14 cellular contexts compared by ENCODE assay signal in genomic region chr17:49971848-49972485, GRCh38. TPM values are rescaled to one million over a fixed set of nuclear protein-coding genes. Genes with fewer than 3 reads are reported as not detected.
DNase-seq lines count a peak whose midpoint lies in the region; ATAC-seq, FAIRE-seq and TF ChIP-seq lines count a peak whose summit lies in the region.
"Had no signal": no experiment of that assay in that cellular context is flagged by ENCODE, and none has a peak within 500 bp of the region (broad histone marks: within the 10 kb centered on the region; RNA-seq: fewer than 3 reads in every experiment).

No MANE protein-coding gene starts in this region.

- no peak overlapping the region for H2BK15ac ChIP-seq in mesendoderm (replicated peaks; ENCODE audit: low read depth)

- peaks cover 4% of the 10 kb centered on the region; the same call in 1 of the 2 replicates for H4K20me1 ChIP-seq in HepG2 (ENCODE audit: insufficient read depth, low read length)

- no peak overlapping the region for H4K5ac ChIP-seq in mesendoderm (ENCODE audit: low read length)

- WGBS in HepG2 (ENCODE audit: low lambda C conversion rate), result 6% methylated on average over 21 of the region's 55 CpGs
- 5% methylated on average over 8 of the region's 55 CpGs for WGBS in right lobe of liver (ENCODE audit: insufficient coverage, low coverage, low lambda C conversion rate, missing lambda C conversion rate)
- no CpG with 5 or more reads among the region's 55 CpGs for WGBS in mesendoderm (ENCODE audit: extremely low coverage, insufficient coverage, low lambda C conversion rate)

- H2BK120ac ChIP-seq in mesendoderm (ENCODE audit: low read depth, low read length), result no peak overlapping the region

- no peak overlapping the region for H3K27ac Mint-ChIP-seq in activated T-helper 17 cell treated with anti-CD3 and anti-CD28 coated beads, Interleukin-2, amount 50 U/mL, for 72 hours
- no peak overlapping the region for H3K27ac Mint-ChIP-seq in type B pancreatic cell

- FAIRE-seq in HepG2 (lab: Jason Lieb, UNC), result no peak

- H3K36me3 ChIP-seq in HepG2 (replicated peaks in 1 of 2; ENCODE audit: control insufficient read depth in 1 of 2, insufficient read depth in 2 of 2, low read length in 2 of 2) (no peaks in the 10 kb centered on the region), right lobe of liver (no peaks in the 10 kb centered on the region), mesendoderm (ENCODE audit: control insufficient read depth, insufficient read depth, low read length) (no peaks in the 10 kb centered on the region)
- H3K36me3 ChIP-seq: Peyer's patch had no signal

- TF ChIP-seq EP300 in HepG2 (IDR thresholded peaks at IDR 0.05; ENCODE audit: low read depth in 2 of 2, low read length in 2 of 2) (no peak), HepG2 (CRISPR knock-in tag; IDR thresholded peaks at IDR 0.05; ENCODE audit: borderline replicate concordance) (no peak)

- H2BK5ac ChIP-seq in mesendoderm (ENCODE audit: low read length), result no peak overlapping the region

- POLR2A ChIA-PET in HepG2 (lab: Yijun Ruan, JAX), result no interaction called here

- intact Hi-C loops in HepG2 (cut with micrococcal nuclease; ENCODE audit: unreplicated experiment) (no loop called here), right lobe of liver (cut with DNase I) (no loop called here)

- peak overlapping the region; percentile 60 for H3K56ac ChIP-seq in mesendoderm (ENCODE audit: low read length)

- no peak overlapping the region for H2AFZ ChIP-seq in HepG2 (ENCODE audit: low read length)

- H3K79me2 ChIP-seq in HepG2 (ENCODE audit: insufficient read depth, low read length) (no peaks in the 10 kb centered on the region), mesendoderm (ENCODE audit: control insufficient read depth, insufficient read depth, low read length) (no peaks in the 10 kb centered on the region)

- ATAC-seq in HepG2, result peak; percentile 26
- ATAC-seq in right lobe of liver, result no peak
- no peak for ATAC-seq in activated T-helper 17 cell treated with anti-CD3 and anti-CD28 coated beads, Interleukin-2, amount 50 U/mL, for 72 hours (replicated peaks)
- ATAC-seq in HG03135 (IDR thresholded peaks at IDR 0.05; ENCODE audit: unreplicated experiment), result no peak

- H3K4me3 ChIP-seq in HepG2 (replicated peaks in 1 of 3; ENCODE audit: insufficient read depth in 1 of 3, low read depth in 2 of 3, low read length in 3 of 3) (peak overlapping the region; percentile 22 to 68 (median 33); a peak in 3 of 6 replicates), right lobe of liver (no peak overlapping the region), mesendoderm (ENCODE audit: low read length) (no peak overlapping the region)
- H3K4me3 ChIP-seq: Peyer's patch had no signal

- TF ChIP-seq CTCF in HepG2 (CRISPR knock-in tag; IDR thresholded peaks at IDR 0.05), result no peak
- no peak for TF ChIP-seq CTCF in right lobe of liver (IDR thresholded peaks at IDR 0.05)
- TF ChIP-seq CTCF in type B pancreatic cell (conservative IDR thresholded peaks at IDR 0.05), result no peak

- H3K27ac ChIP-seq in HepG2 (ENCODE audit: extremely low read length, insufficient read depth, low read length), result no peak overlapping the region
- no peak overlapping the region for H3K27ac ChIP-seq in right lobe of liver
- no peak overlapping the region for H3K27ac ChIP-seq in mesendoderm (ENCODE audit: low read depth, low read length)
- H3K27ac ChIP-seq: C4-2B, HL-60, Peyer's patch had no signal

- H3K4me1 ChIP-seq in HepG2 (ENCODE audit: insufficient read depth, low read length) (peaks cover 40% of the 10 kb centered on the region), right lobe of liver (peaks cover 0 to 5% (median 0%) of the 10 kb centered on the region in 4 donors), mesendoderm (ENCODE audit: control insufficient read depth, low read depth, low read length) (peaks cover 11% of the 10 kb centered on the region)

- H3K23ac ChIP-seq in mesendoderm (ENCODE audit: low read length), result peak overlapping the region; percentile 72

- H3K27me3 ChIP-seq in HepG2 (ENCODE audit: control insufficient read depth in 1 of 2, insufficient read depth in 2 of 2, low read length in 2 of 2) (peaks cover 40 to 96% of the 10 kb centered on the region in 2 experiments), right lobe of liver (peaks cover 5 to 38% of the 10 kb centered on the region in 2 donors), mesendoderm (ENCODE audit: insufficient read depth, low read length, poor library complexity) (peaks cover 65% of the 10 kb centered on the region)

- H3K9me3 ChIP-seq in HepG2 (ENCODE audit: low read length) (no peaks in the 10 kb centered on the region), right lobe of liver (no peaks in the 10 kb centered on the region)
- H3K9me3 ChIP-seq: Peyer's patch had no signal

- no peak overlapping the region for H3K18ac ChIP-seq in mesendoderm (ENCODE audit: low read length)

- TF ChIP-seq RAD21 in HepG2 (CRISPR knock-in tag; IDR thresholded peaks at IDR 0.05), result no peak

- in situ Hi-C loops in HepG2 (cut with HindIII; ENCODE audit: extremely low pct_ligation_motif_present, low pct_unique_long_range_greater_than_20kb), result no loop called here

- H3K79me1 ChIP-seq in mesendoderm (ENCODE audit: low read length), result no peaks in the 10 kb centered on the region

- DNase-seq in HepG2 (ENCODE audit: low spot score) (no peak), right lobe of liver (no peak), mesendoderm (peak; percentile 35), type B pancreatic cell (ENCODE audit: extremely low spot score, unreplicated experiment) (no peak), SIG-M5 (lab: John Stamatoyannopoulos, UW) (no peak), SKM-1 treated with dmso at 0.1 percent for 144 hours (lab: John Stamatoyannopoulos, UW; ENCODE audit: unreplicated experiment) (no peak)
- DNase-seq: activated gamma-delta T cell treated with Interleukin-2 at 50 U/mL for 16 hours, NCI-H1436 treated with DMSO at 0.1 percent for 48 hours, nucleus accumbens, Peyer's patch had no signal

- no peaks in the 10 kb centered on the region for H3K36me3 Mint-ChIP-seq in activated T-helper 17 cell treated with anti-CD3 and anti-CD28 coated beads, Interleukin-2, amount 50 U/mL, for 72 hours (ENCODE audit: low read depth)
- H3K36me3 Mint-ChIP-seq in type B pancreatic cell, result peaks cover 4% of the 10 kb centered on the region

- H3K4me1 Mint-ChIP-seq in activated T-helper 17 cell treated with anti-CD3 and anti-CD28 coated beads, Interleukin-2, amount 50 U/mL, for 72 hours, result peaks cover 18% of the 10 kb centered on the region
- H3K4me1 Mint-ChIP-seq in type B pancreatic cell (ENCODE audit: unreplicated experiment), result peaks cover 17% of the 10 kb centered on the region

- H4K8ac ChIP-seq in mesendoderm (ENCODE audit: low read depth, low read length), result no peak overlapping the region

- peak overlapping the region; percentile 81 for H3K4me3 Mint-ChIP-seq in activated T-helper 17 cell treated with anti-CD3 and anti-CD28 coated beads, Interleukin-2, amount 50 U/mL, for 72 hours
- peak overlapping the region; percentile 93 for H3K4me3 Mint-ChIP-seq in type B pancreatic cell

- H3K4me2 ChIP-seq in HepG2 (ENCODE audit: low read depth, low read length) (peak overlapping the region; percentile 78), mesendoderm (ENCODE audit: low read length) (peak overlapping the region; percentile 81)

- no peak for TF ChIP-seq POLR2A in HepG2 (IDR thresholded peaks at IDR 0.05; ENCODE audit: insufficient read depth in 1 of 2, low read depth in 2 of 2, low read length in 2 of 2)
- no peak for TF ChIP-seq POLR2A in right lobe of liver (IDR thresholded peaks at IDR 0.05)

- CTCF ChIA-PET in HepG2 (lab: Yijun Ruan, JAX; ENCODE audit: low intra/inter-chr PET ratio, low total read pairs), result no interaction called here

- H3K4ac ChIP-seq in mesendoderm (ENCODE audit: low read depth, low read length), result peak overlapping the region; percentile 10

- peaks cover 57% of the 10 kb centered on the region for H3K27me3 Mint-ChIP-seq in activated T-helper 17 cell treated with anti-CD3 and anti-CD28 coated beads, Interleukin-2, amount 50 U/mL, for 72 hours
- H3K27me3 Mint-ChIP-seq in type B pancreatic cell, result peaks cover 91% of the 10 kb centered on the region

- no TSS peak for BruUV-seq in HepG2 (replicated peaks; lab: Mats Ljungman, UMichigan)

- H3K9ac ChIP-seq in HepG2 (ENCODE audit: insufficient read depth, low read depth, low read length), result peak overlapping the region; percentile 7; the same call in 1 of the 2 replicates
- H3K9ac ChIP-seq in mesendoderm (ENCODE audit: low read length), result peak overlapping the region; percentile 30

- H2AK5ac ChIP-seq in mesendoderm (ENCODE audit: low read length), result no peak overlapping the region

- no peaks in the 10 kb centered on the region for H3K9me3 Mint-ChIP-seq in activated T-helper 17 cell treated with anti-CD3 and anti-CD28 coated beads, Interleukin-2, amount 50 U/mL, for 72 hours
- H3K9me3 Mint-ChIP-seq in type B pancreatic cell, result peaks cover 4% of the 10 kb centered on the region

RNA-seq across cellular contexts. Expression of gene DLX4, which starts 3.0 kb away (rescaled TPM):
- 0.51 and 0.55 TPM in 2 replicates for total RNA-seq in HepG2 (2016; rRNA removed; fragmentation: Illumina TruSeq; extraction: Trizol)
- 0.44 and 1.4 TPM in 2 replicates for total RNA-seq in HepG2 (2016; cell fraction: cytosol; rRNA removed; fragmentation: Illumina TruSeq; extraction: Trizol; ENCODE audit: low read depth)
- total RNA-seq in HepG2 (2016; cell fraction: insoluble cytoplasmic fraction; rRNA removed; fragmentation: Illumina TruSeq; extraction: Trizol), result 0.40 and 0.80 TPM in 2 replicates
- 1.8 and 1.9 TPM in 2 replicates for total RNA-seq in HepG2 (2016; cell fraction: membrane; rRNA removed; fragmentation: Illumina TruSeq; extraction: Trizol)
- 0.93 and 0.97 TPM in 2 replicates for total RNA-seq in HepG2 (2016; cell fraction: nucleus; rRNA removed; fragmentation: Illumina TruSeq; extraction: Trizol)
- 2.3 and 2.5 TPM in 2 replicates for polyA plus RNA-seq in HepG2 (2011; rRNA removed)
- 1.0 and 1.2 TPM in 2 replicates for polyA plus RNA-seq in HepG2 (2011; cell fraction: cytosol; rRNA removed)
- 10.2 TPM in 2 replicates for polyA plus RNA-seq in HepG2 (2011; cell fraction: nucleus; rRNA removed)
- 2.5 and 2.7 TPM in 2 replicates for polyA plus RNA-seq in HepG2 (2012)
- polyA plus RNA-seq in HepG2 (2016; cell fraction: cytosol; fragmentation: Illumina TruSeq; extraction: Trizol; ENCODE audit: low read depth), result 6.6 and 7.4 TPM in 2 replicates
- polyA plus RNA-seq in HepG2 (2016; cell fraction: insoluble cytoplasmic fraction; fragmentation: Illumina TruSeq; extraction: Trizol; ENCODE audit: low read depth), result 2.3 and 2.8 TPM in 2 replicates
- 12.2 and 12.9 TPM in 2 replicates for polyA plus RNA-seq in HepG2 (2016; cell fraction: membrane; fragmentation: Illumina TruSeq; extraction: Trizol; ENCODE audit: low read depth)
- 8.1 and 8.9 TPM in 2 replicates for polyA plus RNA-seq in HepG2 (2016; cell fraction: nucleus; fragmentation: Illumina TruSeq; extraction: Trizol; ENCODE audit: insufficient read depth, low read depth)
- polyA minus RNA-seq in HepG2 (2011; rRNA and poly(A)+ RNA removed; ENCODE audit: low replicate concordance), result 1.8 and 3.4 TPM in 2 replicates
- 0.62 and 0.99 TPM in 2 replicates for polyA minus RNA-seq in HepG2 (2011; cell fraction: cytosol; rRNA and poly(A)+ RNA removed)
- 1.3 and 2.4 TPM in 2 replicates for polyA minus RNA-seq in HepG2 (2011; cell fraction: nucleus; rRNA and poly(A)+ RNA removed)
- total RNA-seq in right lobe of liver, result not detected
- under 1 TPM; 0.39 to 0.61 TPM for total RNA-seq in activated T-helper 17 cell treated with anti-CD3 and anti-CD28 coated beads, Interleukin-2, amount 50 U/mL, for 72 hours
- 0.55 TPM for polyA plus RNA-seq in mesendoderm (2013, experiment 1 of 2)
- 0.31 TPM for polyA plus RNA-seq in mesendoderm (2013, experiment 2 of 2)
- total RNA-seq in type B pancreatic cell (ENCODE audit: low replicate concordance), result 3.1 and 10.4 TPM in 2 replicates
- total RNA-seq: Peyer's patch had no signal

RNA-seq across cellular contexts. Expression of gene DLX3, which starts 23.1 kb away (rescaled TPM):
- total RNA-seq in HepG2 (2016; rRNA removed; fragmentation: Illumina TruSeq; extraction: Trizol) (not detected in 2 replicates), right lobe of liver (not detected), type B pancreatic cell (ENCODE audit: low replicate concordance) (15.9 and 16.7 TPM in 2 replicates)
- not detected in 2 replicates for total RNA-seq in HepG2 (2016; cell fraction: cytosol; rRNA removed; fragmentation: Illumina TruSeq; extraction: Trizol; ENCODE audit: low read depth)
- total RNA-seq in HepG2 (2016; cell fraction: insoluble cytoplasmic fraction; rRNA removed; fragmentation: Illumina TruSeq; extraction: Trizol), result not detected in 2 replicates
- not detected in 2 replicates for total RNA-seq in HepG2 (2016; cell fraction: membrane; rRNA removed; fragmentation: Illumina TruSeq; extraction: Trizol)
- not detected in 2 replicates for total RNA-seq in HepG2 (2016; cell fraction: nucleus; rRNA removed; fragmentation: Illumina TruSeq; extraction: Trizol)
- polyA plus RNA-seq in HepG2 (2011; rRNA removed), result 0.03 and 0.05 TPM in 2 replicates
- polyA plus RNA-seq in HepG2 (2011; cell fraction: cytosol; rRNA removed), result not detected in 2 replicates
- polyA plus RNA-seq in HepG2 (2011; cell fraction: nucleus; rRNA removed), result 0.05 and 0.23 TPM in 2 replicates
- not detected in 2 replicates for polyA plus RNA-seq in HepG2 (2012)
- not detected in 2 replicates for polyA plus RNA-seq in HepG2 (2016; cell fraction: cytosol; fragmentation: Illumina TruSeq; extraction: Trizol; ENCODE audit: low read depth)
- polyA plus RNA-seq in HepG2 (2016; cell fraction: insoluble cytoplasmic fraction; fragmentation: Illumina TruSeq; extraction: Trizol; ENCODE audit: low read depth), result 0.09 TPM in 1 of 2 replicates, not detected in the other
- polyA plus RNA-seq in HepG2 (2016; cell fraction: membrane; fragmentation: Illumina TruSeq; extraction: Trizol; ENCODE audit: low read depth), result not detected in 2 replicates
- polyA plus RNA-seq in HepG2 (2016; cell fraction: nucleus; fragmentation: Illumina TruSeq; extraction: Trizol; ENCODE audit: insufficient read depth, low read depth), result not detected in 2 replicates
- 0.65 TPM in 1 of 2 replicates, not detected in the other for polyA minus RNA-seq in HepG2 (2011; rRNA and poly(A)+ RNA removed; ENCODE audit: low replicate concordance)
- polyA minus RNA-seq in HepG2 (2011; cell fraction: cytosol; rRNA and poly(A)+ RNA removed), result not detected in 2 replicates
- polyA minus RNA-seq in HepG2 (2011; cell fraction: nucleus; rRNA and poly(A)+ RNA removed), result not detected in 2 replicates
- total RNA-seq in activated T-helper 17 cell treated with anti-CD3 and anti-CD28 coated beads, Interleukin-2, amount 50 U/mL, for 72 hours, result not detected
- polyA plus RNA-seq in mesendoderm (2013, experiment 1 of 2), result 0.13 TPM
- polyA plus RNA-seq in mesendoderm (2013, experiment 2 of 2), result 0.06 TPM
- total RNA-seq: Peyer's patch had no signal

Comparison
In these comparisons a context has a peak if more than half of its experiments do, and no peak if none do; other contexts are left out.
1. H3K4me3 ChIP-seq: peak in HepG2 (3 of 3); none in right lobe of liver (0 of 3) and mesendoderm (single experiment).
2. RNA of gene DLX3, which starts 23.1 kb away (total RNA-seq): 15.9 to 16.7 TPM in type B pancreatic cell; not detected in HepG2, not detected in right lobe of liver and not detected in activated T-helper 17 cell treated with anti-CD3 and anti-CD28 coated beads, Interleukin-2, amount 50 U/mL, for 72 hours; every median in the first group is over 10 times any median in the second.